24 cellular contexts compared by ENCODE assay signal in genomic region chr20:4714818-4715217, GRCh38. TPM values are rescaled to one million over a fixed set of nuclear protein-coding genes. Genes with fewer than 3 reads are reported as not detected.
"Had no signal": no experiment of that assay in that cellular context is flagged by ENCODE, and none has a peak within 500 bp of the region (broad histone marks: within the 10 kb centered on the region; RNA-seq: fewer than 3 reads in every experiment).

No MANE protein-coding gene starts in this region.

- DNase-seq: cerebellar nuclear complex; dermis blood vessel endothelial cell; glutamatergic neuron; kidney glomerular epithelial cell; natural killer cell; ovary; right cardiac atrium; small intestine; stimulated activated CD4-positive, alpha-beta T cell treated with anti-CD3 and anti-CD28 coated beads, Interleukin-12 subunit alpha, Interleukin-12 subunit beta, amount 100 ng/mL, for 4 hours; stimulated activated naive CD4-positive, alpha-beta T cell; stomach; substantia nigra; transverse colon had no signal

- H3K4me2 ChIP-seq: hepatocyte had no signal

- H3K27ac Mint-ChIP-seq: mesothelial cell of epicardium, natural killer cell had no signal

- H3K4me1 Mint-ChIP-seq: mesothelial cell of epicardium had no signal

- H3K4me1 ChIP-seq: gastroesophageal sphincter, transverse colon had no signal

- H3K27ac ChIP-seq: esophagus muscularis mucosa, gastroesophageal sphincter, hepatocyte, ovary, stomach, thoracic aorta, transverse colon had no signal

- H3K79me2 ChIP-seq: hepatocyte had no signal

- H3K36me3 ChIP-seq: esophagus muscularis mucosa, gastroesophageal sphincter, ovary, stomach, thoracic aorta, transverse colon had no signal

- H3K4me3 Mint-ChIP-seq: mesothelial cell of epicardium, natural killer cell, neural crest cell had no signal

- H2AFZ ChIP-seq: hepatocyte had no signal

- ATAC-seq: gastroesophageal sphincter, natural killer cell, right cardiac atrium had no signal

- H3K27me3 ChIP-seq: esophagus muscularis mucosa, gastroesophageal sphincter, hepatocyte, ovary, stomach, transverse colon had no signal

- H3K9me3 Mint-ChIP-seq: natural killer cell, neural crest cell had no signal

- H3K36me3 Mint-ChIP-seq: mesothelial cell of epicardium, natural killer cell had no signal

- H3K9me3 ChIP-seq: esophagus muscularis mucosa, gastroesophageal sphincter, ovary, stomach, thoracic aorta, transverse colon had no signal

- H3K4me3 ChIP-seq: esophagus muscularis mucosa, gastroesophageal sphincter, hepatocyte, ovary, stomach, thoracic aorta, transverse colon had no signal

RNA-seq across cellular contexts. Expression of gene PRND, which starts 6.9 kb away (rescaled TPM):
- total RNA-seq: esophagus muscularis mucosa, fibroblast of villous mesenchyme, gastroesophageal sphincter, mesothelial cell of epicardium, mucosa of gallbladder, myocyte, natural killer cell, neural crest cell, posterior vena cava, right cardiac atrium, thoracic aorta, transverse colon, ureter had no signal
- polyA plus RNA-seq: right cardiac atrium, small intestine had no signal
